16 cellular contexts compared by ENCODE assay signal in the genomic region with DNA sequence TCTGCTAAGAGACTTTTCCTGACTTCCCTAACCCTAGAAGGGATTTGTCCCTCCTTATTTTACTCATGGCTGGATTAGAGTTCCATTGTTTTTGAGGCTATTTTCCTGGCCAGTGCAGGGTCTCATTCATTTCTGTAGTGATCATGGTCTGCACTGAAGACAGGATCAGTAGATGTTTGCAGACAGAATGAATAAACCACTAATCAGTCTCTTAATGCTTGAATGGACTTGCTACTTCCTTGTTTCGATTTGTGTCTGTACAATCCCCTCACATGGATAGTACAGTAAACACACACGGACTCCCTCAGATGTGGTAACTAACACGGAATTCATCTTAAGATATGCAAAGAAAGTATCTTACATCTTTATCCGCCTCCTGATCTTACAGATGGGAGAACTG.
DNase-seq lines count a peak whose midpoint lies in the region; ATAC-seq and FAIRE-seq lines count a peak whose summit lies in the region.
"Had no signal": no experiment of that assay in that cellular context is flagged by ENCODE, and none has a peak within 500 bp of the region (broad histone marks: within the 10 kb centered on the region; RNA-seq: fewer than 3 reads in every experiment).

No MANE protein-coding gene starts in this region.

- FAIRE-seq in urothelium cell line (lab: Jason Lieb, UNC), result peak; percentile 32
- FAIRE-seq: A204.1 had no signal

- ATAC-seq in GM21737 (IDR thresholded peaks at IDR 0.05; ENCODE audit: unreplicated experiment), result peak; percentile 70
- peak; percentile 81 for ATAC-seq in HG03457 (IDR thresholded peaks at IDR 0.05; ENCODE audit: unreplicated experiment)
- no peak for ATAC-seq in HG02840 (IDR thresholded peaks at IDR 0.05; ENCODE audit: low FRiP score, unreplicated experiment)
- ATAC-seq: gastroesophageal sphincter had no signal

- DNase-seq in NOMO-1 treated with DMSO at 0.1 percent for 48 hours (lab: John Stamatoyannopoulos, UW; ENCODE audit: unreplicated experiment) (peak; percentile 16), NOMO-1 treated with dmso at 0.1 percent for 144 hours (lab: John Stamatoyannopoulos, UW; ENCODE audit: unreplicated experiment) (no peak), urothelium cell line (ENCODE audit: low spot score) (no peak)
- DNase-seq in activated CD4-positive, alpha-beta T cell treated with anti-CD3 and anti-CD28 coated beads for 1 hour, result no peak
- DNase-seq in stimulated activated CD4-positive, alpha-beta T cell treated with anti-CD3 and anti-CD28 coated beads, Interleukin-4, amount 100 ng/mL, for 4 hours, result no peak
- DNase-seq: activated CD4-positive, alpha-beta T cell treated with anti-CD3 and anti-CD28 coated beads, Interleukin-2, amount 50 U/mL, for 4 hours; DMS 273 treated with DMSO at 0.1 percent for 48 hours; effector CD4-positive, alpha-beta T cell; NCI-H187 treated with DMSO at 0.1 percent for 48 hours; sigmoid colon; thyroid gland had no signal
